18 cellular contexts compared by ENCODE assay signal in the genomic region with DNA sequence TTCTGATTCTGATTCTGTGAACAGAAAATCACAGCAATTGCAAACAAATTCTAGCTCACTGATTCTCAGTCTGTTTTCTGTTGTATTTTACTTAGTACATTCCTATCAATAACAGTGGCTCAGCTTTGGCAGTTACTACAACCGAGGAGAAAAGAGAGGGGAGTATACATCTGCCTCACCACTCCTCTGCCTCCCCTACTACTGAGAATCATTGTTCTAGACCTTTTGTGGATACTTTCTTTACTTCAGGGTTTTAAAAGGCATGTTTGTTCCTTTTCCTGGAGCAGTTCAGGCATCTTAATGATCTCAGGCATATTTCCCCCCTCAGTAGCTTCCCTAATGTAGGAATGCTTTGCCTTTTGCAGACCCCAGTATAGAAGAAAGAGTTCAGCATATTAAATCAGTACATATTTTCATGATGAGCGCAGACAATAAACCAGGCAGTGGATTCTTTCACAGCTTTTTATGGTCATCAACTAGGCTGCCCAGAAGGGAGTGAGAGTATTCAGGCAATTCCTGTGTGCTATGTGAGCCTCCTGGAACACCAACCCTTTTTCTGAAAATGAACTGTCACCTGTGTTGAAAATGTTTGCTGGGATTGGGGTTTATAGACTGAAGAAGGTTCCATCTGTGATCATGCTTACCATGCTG. TPM values are rescaled to one million over a fixed set of nuclear protein-coding genes. Genes with fewer than 3 reads are reported as not detected.
DNase-seq lines count a peak whose midpoint lies in the region; ATAC-seq and TF ChIP-seq lines count a peak whose summit lies in the region.
"Had no signal": no experiment of that assay in that cellular context is flagged by ENCODE, and none has a peak within 500 bp of the region (broad histone marks: within the 10 kb centered on the region; RNA-seq: fewer than 3 reads in every experiment).

No MANE protein-coding gene starts in this region.

- H3K36me3 Mint-ChIP-seq in osteocyte (ENCODE audit: unreplicated experiment), result peaks cover 13% of the 10 kb centered on the region
- peaks cover 23% of the 10 kb centered on the region for H3K36me3 Mint-ChIP-seq in activated CD4-positive, alpha-beta memory T cell treated with anti-CD3 and anti-CD28 coated beads for 36 hours

- no peak overlapping the region for H3K4me3 Mint-ChIP-seq in osteocyte (ENCODE audit: unreplicated experiment)
- no peak overlapping the region for H3K4me3 Mint-ChIP-seq in activated CD4-positive, alpha-beta memory T cell treated with anti-CD3 and anti-CD28 coated beads for 36 hours
- H3K4me3 Mint-ChIP-seq: dendritic cell treated with granulocyte-macrophage colony-stimulating factor and Interleukin-4, amounts not matched to agents 40 ng/mL and 50 ng/mL, for 4 days; H9; T-helper 2 cell treated with Interferon-gamma antibody and Interleukin-4, amounts not matched to agents 5 μg/mL and 100 μg/mL, for 36 hours had no signal

- CTCF ChIA-PET in activated CD4-positive, alpha-beta memory T cell treated with anti-CD3 and anti-CD28 coated beads for 36 hours (lab: Charles Lee), result interaction anchor here (0.5 to 2.3 kb wide), 5 partner anchors 12 to 297 kb away, joined by 3 to 12 read pairs (median 3); no protein-coding TSS in a partner anchor

- TF ChIP-seq CTCF in fibroblast of villous mesenchyme (IDR thresholded peaks at IDR 0.05; ENCODE audit: insufficient read depth, low read depth, low read length) (no peak), osteocyte (IDR thresholded peaks at IDR 0.05) (no peak)

- H3K4me3 ChIP-seq in fibroblast of villous mesenchyme (ENCODE audit: low read depth, low read length), result no peak overlapping the region
- H3K4me3 ChIP-seq: adrenal gland had no signal

- ATAC-seq in SK-N-SH treated with all-trans-retinoic acid at 6 μM for 48 hours (peak; percentile 75), HG03045 (IDR thresholded peaks at IDR 0.05; ENCODE audit: unreplicated experiment) (no peak), HG03095 (IDR thresholded peaks at IDR 0.05; ENCODE audit: unreplicated experiment) (no peak)
- ATAC-seq: sciatic nerve had no signal

- H3K27ac Mint-ChIP-seq in osteocyte (ENCODE audit: unreplicated experiment), result peak overlapping the region; percentile 15
- no peak overlapping the region for H3K27ac Mint-ChIP-seq in activated CD4-positive, alpha-beta memory T cell treated with anti-CD3 and anti-CD28 coated beads for 36 hours
- H3K27ac Mint-ChIP-seq: H9; T-helper 2 cell treated with Interferon-gamma antibody and Interleukin-4, amounts not matched to agents 5 μg/mL and 100 μg/mL, for 36 hours had no signal

- intact Hi-C loops in activated CD4-positive, alpha-beta memory T cell treated with anti-CD3 and anti-CD28 coated beads for 36 hours (cut with micrococcal nuclease), result no loop called here

- H3K27me3 Mint-ChIP-seq in osteocyte (ENCODE audit: unreplicated experiment), result no peaks in the 10 kb centered on the region
- no peaks in the 10 kb centered on the region for H3K27me3 Mint-ChIP-seq in activated CD4-positive, alpha-beta memory T cell treated with anti-CD3 and anti-CD28 coated beads for 36 hours
- H3K27me3 Mint-ChIP-seq: dendritic cell treated with granulocyte-macrophage colony-stimulating factor and Interleukin-4, amounts not matched to agents 40 ng/mL and 50 ng/mL, for 4 days had no signal

- peak; percentile 20 for DNase-seq in Ammon's horn (ENCODE audit: low spot score)
- DNase-seq in fibroblast of villous mesenchyme (ENCODE audit: low read depth), result peak; percentile 29
- DNase-seq in osteocyte (ENCODE audit: extremely low spot score, unreplicated experiment), result no peak
- DNase-seq in DMS114 treated with DMSO at 0.1 percent for 48 hours (lab: John Stamatoyannopoulos, UW; ENCODE audit: unreplicated experiment), result no peak
- DNase-seq in activated CD4-positive, alpha-beta memory T cell treated with anti-CD3 and anti-CD28 coated beads for 36 hours, result no peak
- DNase-seq: activated CD4-positive, alpha-beta T cell treated with anti-CD3 and anti-CD28 coated beads for 4 hours; activated T-cell treated with anti-CD3 and anti-CD28 coated beads, Interleukin-2, amount 50 U/mL, for 48 hours; adrenal gland; Caco-2; H9; NCI-H187 treated with DMSO at 0.1 percent for 48 hours; stimulated activated naive CD4-positive, alpha-beta T cell had no signal

- POLR2A ChIA-PET in activated CD4-positive, alpha-beta memory T cell treated with anti-CD3 and anti-CD28 coated beads for 36 hours (lab: Charles Lee), result no interaction called here

- no peaks in the 10 kb centered on the region for H3K9me3 Mint-ChIP-seq in osteocyte (ENCODE audit: unreplicated experiment)
- H3K9me3 Mint-ChIP-seq in activated CD4-positive, alpha-beta memory T cell treated with anti-CD3 and anti-CD28 coated beads for 36 hours, result no peaks in the 10 kb centered on the region
- H3K9me3 Mint-ChIP-seq: dendritic cell treated with granulocyte-macrophage colony-stimulating factor and Interleukin-4, amounts not matched to agents 40 ng/mL and 50 ng/mL, for 4 days; H9; T-helper 2 cell treated with Interferon-gamma antibody and Interleukin-4, amounts not matched to agents 5 μg/mL and 100 μg/mL, for 36 hours had no signal

- H3K4me1 Mint-ChIP-seq in osteocyte (ENCODE audit: unreplicated experiment), result peaks cover 18% of the 10 kb centered on the region
- H3K4me1 Mint-ChIP-seq in activated CD4-positive, alpha-beta memory T cell treated with anti-CD3 and anti-CD28 coated beads for 36 hours (ENCODE audit: low read depth), result peaks cover 22% of the 10 kb centered on the region
- H3K4me1 Mint-ChIP-seq: H9 had no signal

TF ChIP-seq in SK-N-SH treated with all-trans-retinoic acid at 6 μM for 48 hours, 23 proteins besides CTCF, POLR2A, EP300 and RAD21:
- TF ChIP-seq, protein P1, sequence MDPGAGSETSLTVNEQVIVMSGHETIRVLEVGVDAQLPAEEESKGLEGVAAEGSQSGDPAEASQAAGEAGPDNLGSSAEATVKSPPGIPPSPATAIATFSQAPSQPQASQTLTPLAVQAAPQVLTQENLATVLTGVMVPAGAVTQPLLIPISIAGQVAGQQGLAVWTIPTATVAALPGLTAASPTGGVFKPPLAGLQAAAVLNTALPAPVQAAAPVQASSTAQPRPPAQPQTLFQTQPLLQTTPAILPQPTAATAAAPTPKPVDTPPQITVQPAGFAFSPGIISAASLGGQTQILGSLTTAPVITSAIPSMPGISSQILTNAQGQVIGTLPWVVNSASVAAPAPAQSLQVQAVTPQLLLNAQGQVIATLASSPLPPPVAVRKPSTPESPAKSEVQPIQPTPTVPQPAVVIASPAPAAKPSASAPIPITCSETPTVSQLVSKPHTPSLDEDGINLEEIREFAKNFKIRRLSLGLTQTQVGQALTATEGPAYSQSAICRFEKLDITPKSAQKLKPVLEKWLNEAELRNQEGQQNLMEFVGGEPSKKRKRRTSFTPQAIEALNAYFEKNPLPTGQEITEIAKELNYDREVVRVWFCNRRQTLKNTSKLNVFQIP (CRISPR knock-in tag; IDR thresholded peaks at IDR 0.05; ENCODE audit: borderline replicate concordance, low read depth), result no peak
- TF ChIP-seq ZFP3 (CRISPR knock-in tag; IDR thresholded peaks at IDR 0.05), result no peak
- no peak for TF ChIP-seq OSR1 (CRISPR knock-in tag; IDR thresholded peaks at IDR 0.05)
- TF ChIP-seq ZNF565 (CRISPR knock-in tag; conservative IDR thresholded peaks at IDR 0.05; ENCODE audit: low read depth), result no peak
- TF ChIP-seq ZFP30 (CRISPR knock-in tag; IDR thresholded peaks at IDR 0.05), result no peak
- TF ChIP-seq, protein P2, sequence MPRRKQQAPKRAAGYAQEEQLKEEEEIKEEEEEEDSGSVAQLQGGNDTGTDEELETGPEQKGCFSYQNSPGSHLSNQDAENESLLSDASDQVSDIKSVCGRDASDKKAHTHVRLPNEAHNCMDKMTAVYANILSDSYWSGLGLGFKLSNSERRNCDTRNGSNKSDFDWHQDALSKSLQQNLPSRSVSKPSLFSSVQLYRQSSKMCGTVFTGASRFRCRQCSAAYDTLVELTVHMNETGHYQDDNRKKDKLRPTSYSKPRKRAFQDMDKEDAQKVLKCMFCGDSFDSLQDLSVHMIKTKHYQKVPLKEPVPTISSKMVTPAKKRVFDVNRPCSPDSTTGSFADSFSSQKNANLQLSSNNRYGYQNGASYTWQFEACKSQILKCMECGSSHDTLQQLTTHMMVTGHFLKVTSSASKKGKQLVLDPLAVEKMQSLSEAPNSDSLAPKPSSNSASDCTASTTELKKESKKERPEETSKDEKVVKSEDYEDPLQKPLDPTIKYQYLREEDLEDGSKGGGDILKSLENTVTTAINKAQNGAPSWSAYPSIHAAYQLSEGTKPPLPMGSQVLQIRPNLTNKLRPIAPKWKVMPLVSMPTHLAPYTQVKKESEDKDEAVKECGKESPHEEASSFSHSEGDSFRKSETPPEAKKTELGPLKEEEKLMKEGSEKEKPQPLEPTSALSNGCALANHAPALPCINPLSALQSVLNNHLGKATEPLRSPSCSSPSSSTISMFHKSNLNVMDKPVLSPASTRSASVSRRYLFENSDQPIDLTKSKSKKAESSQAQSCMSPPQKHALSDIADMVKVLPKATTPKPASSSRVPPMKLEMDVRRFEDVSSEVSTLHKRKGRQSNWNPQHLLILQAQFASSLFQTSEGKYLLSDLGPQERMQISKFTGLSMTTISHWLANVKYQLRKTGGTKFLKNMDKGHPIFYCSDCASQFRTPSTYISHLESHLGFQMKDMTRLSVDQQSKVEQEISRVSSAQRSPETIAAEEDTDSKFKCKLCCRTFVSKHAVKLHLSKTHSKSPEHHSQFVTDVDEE (CRISPR knock-in tag; IDR thresholded peaks at IDR 0.05), result no peak
- TF ChIP-seq ZC3H10 (CRISPR knock-in tag; IDR thresholded peaks at IDR 0.05), result no peak
- no peak for TF ChIP-seq ISL1 (CRISPR knock-in tag; IDR thresholded peaks at IDR 0.05)
- TF ChIP-seq ESRRG (CRISPR knock-in tag; IDR thresholded peaks at IDR 0.05), result no peak
- TF ChIP-seq ZNF70 (CRISPR knock-in tag; IDR thresholded peaks at IDR 0.05), result no peak
- no peak for TF ChIP-seq BACH2 (CRISPR knock-in tag; IDR thresholded peaks at IDR 0.05; ENCODE audit: borderline replicate concordance)
- no peak for TF ChIP-seq ZNF8 (CRISPR knock-in tag; IDR thresholded peaks at IDR 0.05)
- TF ChIP-seq SNAI2 (CRISPR knock-in tag; IDR thresholded peaks at IDR 0.05), result no peak
- TF ChIP-seq RARB (CRISPR knock-in tag; IDR thresholded peaks at IDR 0.05), result no peak

RNA-seq across cellular contexts. Expression of a gene that starts 10.3 kb away (rescaled TPM):
- total RNA-seq in fibroblast of villous mesenchyme, result 22.9 and 28.5 TPM in 2 replicates
- 34.6 and 39.1 TPM in 2 replicates for total RNA-seq in osteocyte
- total RNA-seq in activated CD4-positive, alpha-beta memory T cell treated with anti-CD3 and anti-CD28 coated beads for 36 hours, result 10 to 100 TPM; 79.9 to 85.3 TPM

RNA-seq across cellular contexts. Expression of a gene that starts 53.8 kb away (rescaled TPM):
- total RNA-seq in fibroblast of villous mesenchyme, result 59.6 and 113 TPM in 2 replicates
- total RNA-seq in osteocyte, result 190 and 191 TPM in 2 replicates
- total RNA-seq in activated CD4-positive, alpha-beta memory T cell treated with anti-CD3 and anti-CD28 coated beads for 36 hours, result not detected

RNA-seq across cellular contexts. Expression of a gene that starts 55.0 kb away (rescaled TPM):
- total RNA-seq in fibroblast of villous mesenchyme, result not detected in 2 replicates
- not detected in 2 replicates for total RNA-seq in osteocyte
- total RNA-seq in activated CD4-positive, alpha-beta memory T cell treated with anti-CD3 and anti-CD28 coated beads for 36 hours, result not detected
- total RNA-seq: adrenal gland, Caco-2, sciatic nerve had no signal

RNA-seq across cellular contexts. Expression of a gene that starts 59.1 kb away (rescaled TPM):
- total RNA-seq in fibroblast of villous mesenchyme, result 31.2 and 38.4 TPM in 2 replicates
- total RNA-seq in osteocyte, result 24.7 and 25.0 TPM in 2 replicates
- total RNA-seq in activated CD4-positive, alpha-beta memory T cell treated with anti-CD3 and anti-CD28 coated beads for 36 hours, result 10 to 100 TPM; 28.0 to 28.5 TPM

Comparison
In these comparisons a context has a peak if more than half of its experiments do, and no peak if none do; other contexts are left out.
1. DNase-seq: peak in Ammon's horn (single experiment) and fibroblast of villous mesenchyme (single experiment); none in osteocyte (single experiment), DMS114 treated with DMSO at 0.1 percent for 48 hours (single experiment) and activated CD4-positive, alpha-beta memory T cell treated with anti-CD3 and anti-CD28 coated beads for 36 hours (single experiment).
2. RNA of a gene that starts 53.8 kb away (total RNA-seq): 190 to 191 TPM in osteocyte and 59.6 to 113 TPM in fibroblast of villous mesenchyme; not detected in activated CD4-positive, alpha-beta memory T cell treated with anti-CD3 and anti-CD28 coated beads for 36 hours; every median in the first group is over 10 times any median in the second.